ENCODE assay signal across 34 cellular contexts in the genomic region with DNA sequence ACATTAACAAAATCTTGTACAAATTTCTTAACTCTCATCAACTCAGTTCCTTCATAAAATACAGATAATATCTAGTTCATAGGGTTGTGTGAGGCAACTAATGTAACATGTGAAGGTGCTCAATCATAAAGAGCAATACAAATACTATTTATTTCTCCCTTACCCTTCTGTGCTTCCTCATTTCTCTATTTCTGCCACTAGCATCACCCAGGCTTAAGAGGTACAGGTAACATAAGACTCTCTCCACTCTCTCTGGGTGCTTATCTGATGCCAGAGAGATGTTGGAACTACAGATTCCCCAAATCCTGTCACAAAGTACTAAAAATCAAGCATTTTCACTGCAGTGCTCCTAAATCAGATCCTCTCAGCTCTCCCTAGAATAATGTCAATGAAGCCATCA.
DNase-seq lines count a peak whose midpoint lies in the region; ATAC-seq, FAIRE-seq and TF ChIP-seq lines count a peak whose summit lies in the region.
"Had no signal": no experiment of that assay in that cellular context is flagged by ENCODE, and none has a peak within 500 bp of the region (broad histone marks: within the 10 kb centered on the region; RNA-seq: fewer than 3 reads in every experiment).

No MANE protein-coding gene starts in this region.

- H3K27me3 ChIP-seq in astrocyte (ENCODE audit: insufficient read depth, low read length) (no peaks in the 10 kb centered on the region), psoas muscle (ENCODE audit: insufficient read depth in 3 of 3, low read length in 2 of 3) (no peaks in the 10 kb centered on the region), gastrocnemius medialis (no peaks in the 10 kb centered on the region), neural progenitor cell (no peaks in the 10 kb centered on the region)
- H3K27me3 ChIP-seq: BE2C; BLaER1; BLaER1 treated with 17β-estradiol and CSF1 and Interleukin-3, amounts not matched to agents 10 nM and 100 nM had no signal

- H4K20me1 ChIP-seq in astrocyte (ENCODE audit: insufficient read depth, low read length) (no peaks in the 10 kb centered on the region), neural progenitor cell (ENCODE audit: low read depth) (no peaks in the 10 kb centered on the region)
- H4K20me1 ChIP-seq: BLaER1; BLaER1 treated with 17β-estradiol and CSF1 and Interleukin-3, amounts not matched to agents 10 nM and 100 nM had no signal

- H2AFZ ChIP-seq in astrocyte (ENCODE audit: low read depth, low read length) (no peak overlapping the region), neural progenitor cell (replicated peaks) (no peak overlapping the region)

- intact Hi-C loops in psoas muscle (cut with DNase I) (no loop called here), gastrocnemius medialis (cut with DNase I; ENCODE audit: low total_unique reads) (no loop called here)

- no peaks in the 10 kb centered on the region for H3K4me1 ChIP-seq in astrocyte (ENCODE audit: insufficient read depth, low read length)
- H3K4me1 ChIP-seq in psoas muscle: peaks cover 6% of the 10 kb centered on the region
- peaks cover 8 to 16% of the 10 kb centered on the region in 2 donors for H3K4me1 ChIP-seq in gastrocnemius medialis
- H3K4me1 ChIP-seq in neural progenitor cell: peaks cover under 1% of the 10 kb centered on the region
- H3K4me1 ChIP-seq: A549; BE2C; BLaER1; BLaER1 treated with 17β-estradiol and CSF1 and Interleukin-3, amounts not matched to agents 10 nM and 100 nM; Caco-2 had no signal

- TF ChIP-seq CTCF in astrocyte (IDR thresholded peaks at IDR 0.05; ENCODE audit: insufficient read depth, low read depth, low read length): no peak
- no peak for TF ChIP-seq CTCF in psoas muscle (IDR thresholded peaks at IDR 0.05)
- no peak for TF ChIP-seq CTCF in gastrocnemius medialis (IDR thresholded peaks at IDR 0.05 in 4 of 5, conservative IDR thresholded peaks at IDR 0.05 in 1 of 5)
- no peak for TF ChIP-seq CTCF in neural progenitor cell (IDR thresholded peaks at IDR 0.05)

- no peak overlapping the region for H3K4me3 ChIP-seq in astrocyte (ENCODE audit: insufficient read depth, low read depth, low read length)
- H3K4me3 ChIP-seq in psoas muscle: peak overlapping the region; percentile 1
- peak overlapping the region in 2 of 4 donors; percentile 4 to 26 for H3K4me3 ChIP-seq in gastrocnemius medialis
- H3K4me3 ChIP-seq in neural progenitor cell: no peak overlapping the region
- H3K4me3 ChIP-seq: A549; BLaER1; BLaER1 treated with 17β-estradiol and CSF1 and Interleukin-3, amounts not matched to agents 10 nM and 100 nM had no signal

- no peaks in the 10 kb centered on the region for H3K36me3 ChIP-seq in astrocyte (ENCODE audit: insufficient read depth, low read length)
- H3K36me3 ChIP-seq in psoas muscle (ENCODE audit: insufficient read depth in 1 of 2, low read depth in 1 of 2): no peaks in the 10 kb centered on the region
- H3K36me3 ChIP-seq in gastrocnemius medialis: no peaks in the 10 kb centered on the region
- H3K36me3 ChIP-seq in neural progenitor cell: no peaks in the 10 kb centered on the region
- H3K36me3 ChIP-seq: BE2C; BLaER1; BLaER1 treated with 17β-estradiol and CSF1 and Interleukin-3, amounts not matched to agents 10 nM and 100 nM had no signal

- in situ Hi-C loops in gastrocnemius medialis (cut with MboI; ENCODE audit: low sequenced_read_pairs in 4 of 4): no loop called here

- ATAC-seq in psoas muscle (peak; percentile 35 to 68 (median 62)), gastrocnemius medialis (peak; percentile 55 to 68), GM19452 (IDR thresholded peaks at IDR 0.05; ENCODE audit: unreplicated experiment) (no peak)
- ATAC-seq: A549; CD8-positive, alpha-beta T cell had no signal

- no peak for DNase-seq in astrocyte (ENCODE audit: low read depth)
- no peak for DNase-seq in psoas muscle
- DNase-seq in gastrocnemius medialis: no peak
- no peak for DNase-seq in activated naive CD8-positive, alpha-beta T cell treated with anti-CD3 and anti-CD28 coated beads for 36 hours
- DNase-seq in neural progenitor cell (ENCODE audit: low spot score): no peak
- DNase-seq: 8988T; ACHN; AML-193; BE2C; C1 segment of cervical spinal cord; Caco-2; Calu3; CD4-positive, alpha-beta memory T cell; CD4-positive, alpha-beta T cell; CD4-positive, CD25-positive, alpha-beta regulatory T cell; CD8-positive, alpha-beta memory T cell; CD8-positive, alpha-beta T cell; COR-L47; DMS 273 treated with DMSO at 0.1 percent for 48 hours; DMS153; DMS53; DMS79; DMS79 treated with DMSO at 0.1 percent for 48 hours; DND-41; EL had no signal

- H3K4me3 Mint-ChIP-seq in astrocyte (ENCODE audit: unreplicated experiment) (no peak overlapping the region), neural progenitor cell (no peak overlapping the region)
- no peak overlapping the region for H3K4me3 Mint-ChIP-seq in activated naive CD8-positive, alpha-beta T cell treated with anti-CD3 and anti-CD28 coated beads for 36 hours
- H3K4me3 Mint-ChIP-seq: B cell; CD14-positive monocyte; CD4-positive, alpha-beta memory T cell; CD4-positive, alpha-beta T cell; CD4-positive, CD25-positive, alpha-beta regulatory T cell; CD8-positive, alpha-beta memory T cell; CD8-positive, alpha-beta T cell had no signal

- no peaks in the 10 kb centered on the region for H3F3A ChIP-seq in neural progenitor cell (ENCODE audit: low read depth)

- H3K79me2 ChIP-seq in astrocyte (ENCODE audit: insufficient read depth, low read length) (no peaks in the 10 kb centered on the region), neural progenitor cell (ENCODE audit: low read depth) (no peaks in the 10 kb centered on the region)

- no peak overlapping the region for H3K27ac ChIP-seq in astrocyte (ENCODE audit: low read depth, low read length)
- H3K27ac ChIP-seq in psoas muscle: no peak overlapping the region
- H3K27ac ChIP-seq in gastrocnemius medialis: peak overlapping the region; percentile 55 to 75 (median 65)
- no peak overlapping the region for H3K27ac ChIP-seq in neural progenitor cell
- H3K27ac ChIP-seq: 22Rv1; A549; BLaER1; BLaER1 treated with 17β-estradiol and CSF1 and Interleukin-3, amounts not matched to agents 10 nM and 100 nM; C4-2B had no signal

- H3K4me1 Mint-ChIP-seq in astrocyte (ENCODE audit: low read depth, unreplicated experiment) (no peaks in the 10 kb centered on the region), neural progenitor cell (no peaks in the 10 kb centered on the region)
- no peaks in the 10 kb centered on the region for H3K4me1 Mint-ChIP-seq in activated naive CD8-positive, alpha-beta T cell treated with anti-CD3 and anti-CD28 coated beads for 36 hours
- H3K4me1 Mint-ChIP-seq: B cell, CD14-positive monocyte had no signal

- H3K27me3 Mint-ChIP-seq in astrocyte (ENCODE audit: low read depth, unreplicated experiment) (no peaks in the 10 kb centered on the region), neural progenitor cell (ENCODE audit: insufficient read depth, low read depth) (no peaks in the 10 kb centered on the region)
- no peaks in the 10 kb centered on the region for H3K27me3 Mint-ChIP-seq in activated naive CD8-positive, alpha-beta T cell treated with anti-CD3 and anti-CD28 coated beads for 36 hours
- H3K27me3 Mint-ChIP-seq: B cell; CD4-positive, alpha-beta memory T cell; CD4-positive, alpha-beta T cell; CD4-positive, CD25-positive, alpha-beta regulatory T cell had no signal

- no peak for TF ChIP-seq POLR2A in gastrocnemius medialis (IDR thresholded peaks at IDR 0.05)

- H3K9me3 ChIP-seq in astrocyte (ENCODE audit: insufficient read depth, low read depth, low read length): no peaks in the 10 kb centered on the region
- no peaks in the 10 kb centered on the region for H3K9me3 ChIP-seq in psoas muscle
- H3K9me3 ChIP-seq in gastrocnemius medialis: no peaks in the 10 kb centered on the region
- H3K9me3 ChIP-seq in neural progenitor cell (ENCODE audit: low read depth): no peaks in the 10 kb centered on the region
- H3K9me3 ChIP-seq: A549; BE2C; BLaER1; BLaER1 treated with 17β-estradiol and CSF1 and Interleukin-3, amounts not matched to agents 10 nM and 100 nM; Caco-2 had no signal

- no peak overlapping the region for H3K27ac Mint-ChIP-seq in astrocyte (ENCODE audit: unreplicated experiment)
- no peak overlapping the region for H3K27ac Mint-ChIP-seq in activated naive CD8-positive, alpha-beta T cell treated with anti-CD3 and anti-CD28 coated beads for 36 hours
- H3K27ac Mint-ChIP-seq in neural progenitor cell: no peak overlapping the region
- H3K27ac Mint-ChIP-seq: B cell; CD14-positive monocyte; CD4-positive, alpha-beta memory T cell; CD4-positive, alpha-beta T cell; CD4-positive, CD25-positive, alpha-beta regulatory T cell; CD8-positive, alpha-beta memory T cell; CD8-positive, alpha-beta T cell had no signal

- H3K9ac ChIP-seq in astrocyte (ENCODE audit: low read length): no peak overlapping the region
- no peak overlapping the region for H3K9ac ChIP-seq in neural progenitor cell
- H3K9ac ChIP-seq: BLaER1; BLaER1 treated with 17β-estradiol and CSF1 and Interleukin-3, amounts not matched to agents 10 nM and 100 nM had no signal

- peak; percentile 5 for FAIRE-seq in astrocyte (lab: Jason Lieb, UNC)
- FAIRE-seq: A549, D721Med had no signal

- H3K4me2 ChIP-seq in astrocyte (ENCODE audit: low read length) (no peak overlapping the region), neural progenitor cell (no peak overlapping the region)
- H3K4me2 ChIP-seq: A549; BLaER1; BLaER1 treated with 17β-estradiol and CSF1 and Interleukin-3, amounts not matched to agents 10 nM and 100 nM had no signal

- H3K9me3 Mint-ChIP-seq in astrocyte (ENCODE audit: unreplicated experiment) (no peaks in the 10 kb centered on the region), neural progenitor cell (no peaks in the 10 kb centered on the region)
- no peaks in the 10 kb centered on the region for H3K9me3 Mint-ChIP-seq in activated naive CD8-positive, alpha-beta T cell treated with anti-CD3 and anti-CD28 coated beads for 36 hours
- H3K9me3 Mint-ChIP-seq: CD4-positive, alpha-beta memory T cell; CD4-positive, alpha-beta T cell; CD8-positive, alpha-beta memory T cell; CD8-positive, alpha-beta T cell had no signal

- H3K36me3 Mint-ChIP-seq in astrocyte (ENCODE audit: low read depth, unreplicated experiment) (no peaks in the 10 kb centered on the region), neural progenitor cell (no peaks in the 10 kb centered on the region)
- peaks cover 8% of the 10 kb centered on the region for H3K36me3 Mint-ChIP-seq in activated naive CD8-positive, alpha-beta T cell treated with anti-CD3 and anti-CD28 coated beads for 36 hours

Comparison
In these comparisons a context has a peak if more than half of its experiments do, and no peak if none do; other contexts are left out.
1. H3K27ac ChIP-seq: peak in gastrocnemius medialis (4 of 4); none in astrocyte (single experiment), psoas muscle (single experiment) and neural progenitor cell (single experiment).